Comparison of ENCODE assay signal across 8 cellular contexts in genomic region chr7:5525271-5526189, GRCh38. TPM values are rescaled to one million over a fixed set of nuclear protein-coding genes. Genes with fewer than 3 reads are reported as not detected.
DNase-seq lines count a peak whose midpoint lies in the region; ATAC-seq, FAIRE-seq and TF ChIP-seq lines count a peak whose summit lies in the region.

No MANE protein-coding gene starts in this region.

- H3K9me3 ChIP-seq in thymus (ENCODE audit: control insufficient read depth): no peaks in the 10 kb centered on the region

- DNase-seq in GM12892 (ENCODE audit: insufficient read length): no peak
- peak; percentile 62 for DNase-seq in MV-4-11 (lab: John Stamatoyannopoulos, UW)
- DNase-seq in activated naive CD4-positive, alpha-beta T cell treated with anti-CD3 and anti-CD28 coated beads, Interleukin-2, amount 50 U/mL, for 72 hours (ENCODE audit: low spot score in 2 of 2): peak in 1 of 2 donors; percentile 41
- peak in 1 of 3 donors; percentile 29 for DNase-seq in immature natural killer cell

- peak overlapping the region; percentile 78 for H3K27ac ChIP-seq in thymus (ENCODE audit: low read depth)

- FAIRE-seq in GM12892 (lab: Jason Lieb, UNC): peak; percentile 21

- peak; percentile 78 for TF ChIP-seq POLR2A in GM12892 (IDR thresholded peaks at IDR 0.05; ENCODE audit: low read depth, low read length)

- H3K27ac Mint-ChIP-seq in activated naive CD4-positive, alpha-beta T cell treated with anti-CD3 and anti-CD28 coated beads, Interleukin-2, amount 50 U/mL, for 72 hours: peak overlapping the region; percentile 94 to 99
- peak overlapping the region; percentile 89 to 97 (median 96) for H3K27ac Mint-ChIP-seq in immature natural killer cell

- peaks cover 59% of the 10 kb centered on the region for H3K36me3 ChIP-seq in thymus (ENCODE audit: control insufficient read depth, insufficient read depth)

- peak in 1 of 2 donors; percentile 4 for ATAC-seq in activated naive CD4-positive, alpha-beta T cell treated with anti-CD3 and anti-CD28 coated beads, Interleukin-2, amount 50 U/mL, for 72 hours
- ATAC-seq in HG03378 (IDR thresholded peaks at IDR 0.05; ENCODE audit: unreplicated experiment) (no peak), GM21786 (IDR thresholded peaks at IDR 0.05; ENCODE audit: unreplicated experiment) (no peak), HG03460 (IDR thresholded peaks at IDR 0.05; ENCODE audit: unreplicated experiment) (no peak)

- H3K9me3 Mint-ChIP-seq in activated naive CD4-positive, alpha-beta T cell treated with anti-CD3 and anti-CD28 coated beads, Interleukin-2, amount 50 U/mL, for 72 hours: no peaks in the 10 kb centered on the region
- no peaks in the 10 kb centered on the region for H3K9me3 Mint-ChIP-seq in immature natural killer cell

- H3K4me3 Mint-ChIP-seq in immature natural killer cell: peak overlapping the region; percentile 93 to 99 (median 98)

- peaks cover 34 to 41% of the 10 kb centered on the region in 2 donors for H3K36me3 Mint-ChIP-seq in activated naive CD4-positive, alpha-beta T cell treated with anti-CD3 and anti-CD28 coated beads, Interleukin-2, amount 50 U/mL, for 72 hours
- peaks cover 39 to 41% (median 40%) of the 10 kb centered on the region in 3 donors for H3K36me3 Mint-ChIP-seq in immature natural killer cell

- WGBS in thymus: 88% methylated on average over 11 of the region's 11 CpGs

- H3K4me3 ChIP-seq in thymus (ENCODE audit: low read length): no peak overlapping the region

- peaks cover 3% of the 10 kb centered on the region for H3K4me1 ChIP-seq in thymus (ENCODE audit: control insufficient read depth, insufficient read depth, low read length)

- H3K27me3 Mint-ChIP-seq in immature natural killer cell (ENCODE audit: low read depth in 3 of 3): peaks cover 46 to 62% (median 57%) of the 10 kb centered on the region in 3 donors

- no peaks in the 10 kb centered on the region for H3K27me3 ChIP-seq in thymus (ENCODE audit: control insufficient read depth, insufficient read depth)

- H3K4me1 Mint-ChIP-seq in immature natural killer cell: peaks cover 41 to 48% of the 10 kb centered on the region in 2 donors

RNA-seq across cellular contexts. Expression of gene ACTB, which starts 4.9 kb away (rescaled TPM):
- polyA plus RNA-seq in GM12892 (2012; ENCODE audit: missing spikeins): 10,904 TPM
- total RNA-seq in activated naive CD4-positive, alpha-beta T cell treated with anti-CD3 and anti-CD28 coated beads, Interleukin-2, amount 50 U/mL, for 72 hours: over 10,000 TPM in 1 of 2 donors, 1,000 to 10,000 TPM in 1; 9,203 to 11,527 TPM
- polyA plus RNA-seq in immature natural killer cell (over 10,000 TPM; 14,703 to 30,361 (median 21,806) TPM), thymus (9,031 TPM)

RNA-seq across cellular contexts. Expression of gene FBXL18, which starts 11.9 kb away (rescaled TPM):
- 1.9 TPM for polyA plus RNA-seq in GM12892 (2012; ENCODE audit: missing spikeins)
- 10 to 100 TPM in 1 of 2 donors, 1 to 10 TPM in 1; 9.4 to 11.6 TPM for total RNA-seq in activated naive CD4-positive, alpha-beta T cell treated with anti-CD3 and anti-CD28 coated beads, Interleukin-2, amount 50 U/mL, for 72 hours
- polyA plus RNA-seq in immature natural killer cell (1 to 10 TPM in 1 of 3 donors, under 1 TPM in 1, not detected in 1; 0.18 to 2.3 TPM), thymus (1.6 TPM)
